31 cellular contexts compared by ENCODE assay signal in genomic region chr4:37304612-37305011, GRCh38.
"Had no signal": no experiment of that assay in that cellular context is flagged by ENCODE, and none has a peak within 500 bp of the region (broad histone marks: within the 10 kb centered on the region; RNA-seq: fewer than 3 reads in every experiment).

No MANE protein-coding gene starts in this region.

- DNase-seq: activated effector memory CD4-positive, alpha-beta T cell treated with anti-CD3 and anti-CD28 coated beads, Interleukin-2, amount 50 U/mL, for 16 hours; activated effector memory CD4-positive, alpha-beta T cell treated with Interleukin-2 at 50 U/mL for 16 hours; activated gamma-delta T cell; activated gamma-delta T cell treated with Interleukin-2 at 50 U/mL for 16 hours; activated naive CD4-positive, alpha-beta T cell; activated naive CD4-positive, alpha-beta T cell treated with anti-CD3 and anti-CD28 coated beads for 36 hours; activated naive CD4-positive, alpha-beta T cell treated with anti-CD3 and anti-CD28 coated beads, Interleukin-2, amount 10 ng/mL, durations not matched to agents 7 days and 5 days; activated naive CD4-positive, alpha-beta T cell treated with anti-CD3 and anti-CD28 coated beads, Interleukin-2, amount 50 U/mL, for 16 hours; activated naive CD4-positive, alpha-beta T cell treated with Interleukin-2 at 50 U/mL for 16 hours; activated naive CD8-positive, alpha-beta T cell treated with anti-CD3 and anti-CD28 coated beads for 36 hours; activated naive CD8-positive, alpha-beta T cell treated with anti-CD3 and anti-CD28 coated beads, Interleukin-2, amount 10 ng/mL, durations not matched to agents 7 days and 5 days; activated naive CD8-positive, alpha-beta T cell treated with anti-CD3 and anti-CD28 coated beads, Interleukin-2, amount 50 U/mL, for 24 hours; activated T-cell treated with anti-CD3 and anti-CD28 coated beads, Interleukin-2, amount 50 U/mL, for 1 hour; activated T-cell treated with anti-CD3 and anti-CD28 coated beads, Interleukin-2, amount 50 U/mL, for 24 hours; activated T-cell treated with anti-CD3 and anti-CD28 coated beads, Interleukin-2, amount 50 U/mL, for 4 hours; activated T-cell treated with anti-CD3 and anti-CD28 coated beads, Interleukin-2, amount 50 U/mL, for 48 hours; activated T-cell treated with anti-CD3 and anti-CD28 coated beads, Interleukin-2, amount 50 U/mL, for 72 hours; adrenal gland; amniotic stem cell; amygdala; anterior cingulate cortex; body of pancreas; brain microvascular endothelial cell; caudate nucleus; central memory CD4-positive, alpha-beta T cell; cerebellar nuclear complex had no signal

- FAIRE-seq: astrocyte, bronchial epithelial cell had no signal

- H3K36me3 ChIP-seq: adrenal gland, ascending aorta, brain microvascular endothelial cell, breast epithelium, cardiac muscle cell had no signal

- H3K4me3 ChIP-seq: adrenal gland, ascending aorta, body of pancreas, breast epithelium, cardiac muscle cell had no signal

- H3K9me3 ChIP-seq: adrenal gland, ascending aorta had no signal

- H3K4me1 ChIP-seq: adrenal gland, ascending aorta, body of pancreas, breast epithelium had no signal

- H3K27ac ChIP-seq: adrenal gland, ascending aorta, body of pancreas, brain microvascular endothelial cell, breast epithelium, cardiac muscle cell had no signal
